Comparison of ENCODE assay signal across 10 cellular contexts in genomic region chr11:74462009-74462408, GRCh38. TPM values are rescaled to one million over a fixed set of nuclear protein-coding genes. Genes with fewer than 3 reads are reported as not detected.
DNase-seq lines count a peak whose midpoint lies in the region; ATAC-seq and TF ChIP-seq lines count a peak whose summit lies in the region.
"Had no signal": no experiment of that assay in that cellular context is flagged by ENCODE, and none has a peak within 500 bp of the region (broad histone marks: within the 10 kb centered on the region; RNA-seq: fewer than 3 reads in every experiment).

No MANE protein-coding gene starts in this region.

- intact Hi-C loops in PC-9 (cut with micrococcal nuclease; ENCODE audit: unreplicated experiment): no loop called here
- intact Hi-C loops in Right ventricle myocardium inferior (cut with DNase I): loop anchor here (10.0 kb wide), 1 partner anchor 283 kb away; the partner anchor contains the start of gene RNF169
- intact Hi-C loops in A673 (cut with micrococcal nuclease; ENCODE audit: unreplicated experiment): no loop called here

- no peaks in the 10 kb centered on the region for H3K27me3 ChIP-seq in PC-9 (ENCODE audit: insufficient read depth, low read depth)
- peaks cover 0 to 25% (median 4%) of the 10 kb centered on the region in 3 experiments for H3K27me3 ChIP-seq in neuronal stem cell (ENCODE audit: control insufficient read depth in 3 of 3, insufficient read depth in 3 of 3, low read depth in 1 of 3, low read length in 3 of 3)
- H3K27me3 ChIP-seq in A673 (replicated peaks; ENCODE audit: insufficient read depth, low read depth, low read length, poor library complexity): no peaks in the 10 kb centered on the region

- H4K20me1 ChIP-seq in PC-9 (ENCODE audit: insufficient read depth): no peaks in the 10 kb centered on the region

- TF ChIP-seq CTCF in PC-9 (conservative IDR thresholded peaks at IDR 0.05) (no peak), type B pancreatic cell (conservative IDR thresholded peaks at IDR 0.05) (no peak), A673 (conservative IDR thresholded peaks at IDR 0.05; ENCODE audit: low read depth, low read length) (no peak)

- CTCF ChIA-PET in PC-9 (lab: Charles Lee): interaction anchor here (1.7 kb wide), 1 partner anchor 9 kb away, joined by 6 read pairs; no protein-coding TSS in a partner anchor
- CTCF ChIA-PET in A673 (lab: Charles Lee): interaction anchor here (3.8 kb wide), 1 partner anchor 8 kb away, joined by 11 read pairs; no protein-coding TSS in a partner anchor

- peak overlapping the region; percentile 29 for H2BK15ac ChIP-seq in neuronal stem cell (ENCODE audit: low read length)

- DNase-seq in Ammon's horn (ENCODE audit: low spot score) (peak; percentile 79), PC-9 (no peak), Right ventricle myocardium inferior (ENCODE audit: missing footprints) (peak; percentile 94), neuronal stem cell (ENCODE audit: low spot score) (no peak), type B pancreatic cell (ENCODE audit: extremely low spot score, unreplicated experiment) (no peak), A673 (ENCODE audit: low spot score) (no peak), GM19240 (ENCODE audit: insufficient read length, low spot score) (no peak)

- H2BK5ac ChIP-seq in neuronal stem cell (ENCODE audit: low read length): no peak overlapping the region

- H3K4me2 ChIP-seq in PC-9 (peak overlapping the region; percentile 41), neuronal stem cell (ENCODE audit: insufficient read depth, low read length, poor library complexity, severe bottlenecking) (no peak overlapping the region)

- no peak overlapping the region for H3K27ac Mint-ChIP-seq in type B pancreatic cell
- H3K27ac Mint-ChIP-seq: activated T-helper 2 cell treated with anti-CD3 and anti-CD28 coated beads, Interferon-gamma antibody, Interleukin-2, Interleukin-4, amounts not matched to agents 10 μg/mL and 5 μg/mL and 100 μg/mL, durations not matched to agents 14 hours and 24 hours and 36 hours; B cell had no signal

- H3K36me3 ChIP-seq in PC-9 (ENCODE audit: low read depth) (no peaks in the 10 kb centered on the region), neuronal stem cell (replicated peaks in 1 of 2; ENCODE audit: control insufficient read depth in 2 of 2, insufficient read depth in 2 of 2, low read length in 2 of 2) (no peaks in the 10 kb centered on the region), A673 (ENCODE audit: insufficient read depth, low read length, poor library complexity, severe bottlenecking) (peaks cover 51% of the 10 kb centered on the region)

- H3K4me1 ChIP-seq in PC-9 (replicated peaks; ENCODE audit: insufficient read depth): peaks cover 36% of the 10 kb centered on the region
- H3K4me1 ChIP-seq in neuronal stem cell (ENCODE audit: control insufficient read depth in 2 of 2, insufficient read depth in 1 of 2, low read depth in 1 of 2, low read length in 2 of 2): peaks cover 0 to 11% of the 10 kb centered on the region in 2 donors
- peaks cover 39% of the 10 kb centered on the region for H3K4me1 ChIP-seq in A673 (ENCODE audit: insufficient read depth, low read length, poor library complexity, severe bottlenecking)

- H3K9ac ChIP-seq in neuronal stem cell (ENCODE audit: low read depth, low read length, poor library complexity): no peak overlapping the region

- no peaks in the 10 kb centered on the region for H3K9me3 Mint-ChIP-seq in type B pancreatic cell
- H3K9me3 Mint-ChIP-seq: activated T-helper 2 cell treated with anti-CD3 and anti-CD28 coated beads, Interferon-gamma antibody, Interleukin-2, Interleukin-4, amounts not matched to agents 10 μg/mL and 5 μg/mL and 100 μg/mL, durations not matched to agents 14 hours and 24 hours and 36 hours had no signal

- peak; percentile 94 for ATAC-seq in Right ventricle myocardium inferior
- no peak for ATAC-seq in GM19023 (IDR thresholded peaks at IDR 0.05; ENCODE audit: unreplicated experiment)

- H3K9me3 ChIP-seq in PC-9 (ENCODE audit: insufficient read depth, low read depth): no peaks in the 10 kb centered on the region
- no peaks in the 10 kb centered on the region for H3K9me3 ChIP-seq in neuronal stem cell (replicated peaks in 1 of 2; ENCODE audit: control insufficient read depth in 2 of 2, insufficient read depth in 1 of 2, low read depth in 1 of 2, low read length in 2 of 2)
- H3K9me3 ChIP-seq in A673 (ENCODE audit: low read depth, low read length, poor library complexity, severe bottlenecking): no peaks in the 10 kb centered on the region

- H3K27me3 Mint-ChIP-seq in type B pancreatic cell: peaks cover 25% of the 10 kb centered on the region

- no peak overlapping the region for H2BK12ac ChIP-seq in neuronal stem cell (ENCODE audit: low read length)

- no peak overlapping the region for H3K18ac ChIP-seq in neuronal stem cell (ENCODE audit: low read length)

- no peaks in the 10 kb centered on the region for H3K79me2 ChIP-seq in PC-9 (ENCODE audit: low read depth)

- no CpG with 5 or more reads among the region's 2 CpGs for WGBS in neuronal stem cell (ENCODE audit: extremely low coverage in 2 of 2, insufficient read length in 2 of 2, insufficient replicate concordance in 1 of 2), 2 donors

- no peaks in the 10 kb centered on the region for H3K36me3 Mint-ChIP-seq in type B pancreatic cell

- H3K27ac ChIP-seq in PC-9 (no peak overlapping the region), neuronal stem cell (replicated peaks; ENCODE audit: low read length) (no peak overlapping the region), A673 (ENCODE audit: low read depth, low read length, poor library complexity, severe bottlenecking) (no peak overlapping the region)

- H3K4me3 ChIP-seq in PC-9 (no peak overlapping the region), neuronal stem cell (ENCODE audit: low read length in 2 of 2) (no peak overlapping the region), A673 (ENCODE audit: low read depth, low read length, poor library complexity, severe bottlenecking) (no peak overlapping the region)

- no peak overlapping the region for H3K4me3 Mint-ChIP-seq in type B pancreatic cell
- H3K4me3 Mint-ChIP-seq: B cell had no signal

- no peaks in the 10 kb centered on the region for H3K79me1 ChIP-seq in neuronal stem cell (ENCODE audit: low read depth, low read length)

- H3K9me2 ChIP-seq in PC-9 (ENCODE audit: insufficient read depth): no peaks in the 10 kb centered on the region

- H3K14ac ChIP-seq in neuronal stem cell (ENCODE audit: low read length): no peak overlapping the region

- H2AFZ ChIP-seq in PC-9: no peak overlapping the region; the same call in 1 of the 2 replicates
- H2AFZ ChIP-seq in neuronal stem cell (ENCODE audit: low read length): peak overlapping the region; percentile 83

- H3K4ac ChIP-seq in neuronal stem cell (ENCODE audit: low read length): no peak overlapping the region

- H3F3A ChIP-seq in PC-9 (ENCODE audit: insufficient read depth, low read depth): no peaks in the 10 kb centered on the region; the same call in 1 of the 2 replicates

- no peak overlapping the region for H2AK5ac ChIP-seq in neuronal stem cell (ENCODE audit: low read depth, low read length)

- H3K23ac ChIP-seq in neuronal stem cell (ENCODE audit: low read depth, low read length, poor library complexity): no peak overlapping the region

- POLR2A ChIA-PET in PC-9 (lab: Charles Lee; ENCODE audit: unreplicated experiment) (no interaction called here), A673 (lab: Charles Lee; ENCODE audit: low non-redundant PET) (interaction anchor here (0.5 kb wide), 1 partner anchor 133 kb away, joined by 3 read pairs; no protein-coding TSS in a partner anchor)

- no TSS peak for BruUV-seq in PC-9 (replicated peaks; lab: Mats Ljungman, UMichigan)
- BruUV-seq in A673 (replicated peaks; lab: Mats Ljungman, UMichigan): no TSS peak

- no peak overlapping the region for H4K8ac ChIP-seq in neuronal stem cell (ENCODE audit: low read depth, low read length)

- no peak overlapping the region for H4K91ac ChIP-seq in neuronal stem cell (ENCODE audit: low read depth, low read length, poor library complexity)

- H3K4me1 Mint-ChIP-seq in type B pancreatic cell (ENCODE audit: unreplicated experiment): peaks cover 7% of the 10 kb centered on the region
- H3K4me1 Mint-ChIP-seq: B cell had no signal

- H2BK120ac ChIP-seq in neuronal stem cell (ENCODE audit: low read depth, low read length): no peak overlapping the region

RNA-seq across cellular contexts. Expression of gene KCNE3, which starts 5.3 kb away (rescaled TPM):
- total RNA-seq in PC-9 (2021): 0.28 and 0.52 TPM in 2 replicates
- total RNA-seq in Right ventricle myocardium inferior: 2.9 TPM
- polyA plus RNA-seq in neuronal stem cell (2013, experiment 1 of 2): 1.2 TPM
- 1.1 TPM for polyA plus RNA-seq in neuronal stem cell (2013, experiment 2 of 2)
- total RNA-seq in type B pancreatic cell (ENCODE audit: low replicate concordance): 7.3 and 12.5 TPM in 2 replicates
- 106 and 107 TPM in 2 replicates for total RNA-seq in A673 (2021)
- total RNA-seq: activated T-helper 2 cell treated with anti-CD3 and anti-CD28 coated beads, Interferon-gamma antibody, Interleukin-2, Interleukin-4, amounts not matched to agents 10 μg/mL and 5 μg/mL and 100 μg/mL, durations not matched to agents 14 hours and 24 hours and 36 hours; B cell had no signal

RNA-seq across cellular contexts. Expression of gene LIPT2, which starts 31.5 kb away (rescaled TPM):
- total RNA-seq in PC-9 (2021) (5.8 and 6.8 TPM in 2 replicates), Right ventricle myocardium inferior (0.49 TPM), type B pancreatic cell (ENCODE audit: low replicate concordance) (5.5 and 5.6 TPM in 2 replicates), A673 (2021) (8.6 and 12.6 TPM in 2 replicates)
- polyA plus RNA-seq in neuronal stem cell (2013, experiment 1 of 2): 8.9 TPM
- polyA plus RNA-seq in neuronal stem cell (2013, experiment 2 of 2): 8.4 TPM

Comparison
In these comparisons a context has a peak if more than half of its experiments do, and no peak if none do; other contexts are left out.
1. DNase-seq: peak in Ammon's horn (single experiment) and Right ventricle myocardium inferior (single experiment); none in PC-9 (0 of 2), neuronal stem cell (single experiment), type B pancreatic cell (single experiment), A673 (single experiment) and GM19240 (single experiment).